ENCODE assay signal across 1 cellular context in the genomic region with DNA sequence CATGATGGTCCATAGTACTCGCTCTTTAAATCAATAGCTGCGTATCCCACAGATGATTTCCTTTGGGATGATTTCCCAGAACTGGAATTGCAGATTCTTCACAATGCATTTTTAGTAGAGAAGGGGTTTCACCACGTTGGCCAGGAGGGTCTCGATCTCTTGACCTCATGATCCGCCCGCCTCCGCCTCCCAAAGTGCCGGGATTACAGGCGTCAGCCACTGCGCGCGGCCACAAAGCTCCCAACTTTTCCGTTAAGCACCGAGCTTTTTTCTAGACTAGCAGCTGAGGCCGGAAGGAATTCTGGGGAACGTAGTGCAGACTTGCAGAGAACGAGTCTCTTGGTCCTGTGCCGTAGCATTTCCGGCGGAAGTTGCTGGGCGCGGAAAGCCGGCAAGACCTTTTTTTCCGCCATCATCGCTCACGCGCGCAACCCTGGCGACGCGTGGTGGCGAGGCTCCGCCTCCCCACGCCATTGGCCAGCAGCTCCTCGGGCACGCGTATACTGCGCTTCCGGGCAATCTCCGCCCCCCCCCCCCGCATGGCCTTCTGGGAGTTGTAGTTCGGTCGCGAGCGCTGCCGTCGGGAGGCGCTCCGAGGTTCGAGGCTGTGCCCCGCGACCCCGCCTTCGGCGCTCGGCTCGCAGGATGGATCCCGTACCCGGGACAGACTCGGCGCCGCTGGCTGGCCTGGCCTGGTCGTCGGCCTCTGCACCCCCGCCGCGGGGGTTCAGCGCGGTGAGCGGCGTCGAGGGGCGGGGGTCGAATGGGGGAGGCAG.
A peak's percentile ranks its signal among the peaks of the same experiment; 100 is the strongest.
TF ChIP-seq lines count a peak whose summit lies in the region.

Gene MVB12A (plus strand): TSS at position 557 of the 776 bp plus-strand sequence. CDS start 89 bp downstream, at position 646.

TF ChIP-seq in A549, 52 proteins besides CTCF, POLR2A, EP300 and RAD21 (continued from another document):
- TF ChIP-seq HES2 (IDR thresholded peaks at IDR 0.05) = no peak
- TF ChIP-seq, protein P1, sequence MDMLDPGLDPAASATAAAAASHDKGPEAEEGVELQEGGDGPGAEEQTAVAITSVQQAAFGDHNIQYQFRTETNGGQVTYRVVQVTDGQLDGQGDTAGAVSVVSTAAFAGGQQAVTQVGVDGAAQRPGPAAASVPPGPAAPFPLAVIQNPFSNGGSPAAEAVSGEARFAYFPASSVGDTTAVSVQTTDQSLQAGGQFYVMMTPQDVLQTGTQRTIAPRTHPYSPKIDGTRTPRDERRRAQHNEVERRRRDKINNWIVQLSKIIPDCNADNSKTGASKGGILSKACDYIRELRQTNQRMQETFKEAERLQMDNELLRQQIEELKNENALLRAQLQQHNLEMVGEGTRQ (IDR thresholded peaks at IDR 0.05) = peak; percentile 31; the same call in 1 of the 2 replicates
- TF ChIP-seq FOSB (CRISPR knock-in tag; IDR thresholded peaks at IDR 0.05) = no peak
- TF ChIP-seq, protein P2, sequence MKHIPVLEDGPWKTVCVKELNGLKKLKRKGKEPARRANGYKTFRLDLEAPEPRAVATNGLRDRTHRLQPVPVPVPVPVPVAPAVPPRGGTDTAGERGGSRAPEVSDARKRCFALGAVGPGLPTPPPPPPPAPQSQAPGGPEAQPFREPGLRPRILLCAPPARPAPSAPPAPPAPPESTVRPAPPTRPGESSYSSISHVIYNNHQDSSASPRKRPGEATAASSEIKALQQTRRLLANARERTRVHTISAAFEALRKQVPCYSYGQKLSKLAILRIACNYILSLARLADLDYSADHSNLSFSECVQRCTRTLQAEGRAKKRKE (CRISPR knock-in tag; IDR thresholded peaks at IDR 0.05; ENCODE audit: low read depth) = no peak
- TF ChIP-seq E2F6 (IDR thresholded peaks at IDR 0.05; ENCODE audit: borderline replicate concordance, low read depth) = peak; percentile 65; the same call in 1 of the 2 replicates
- TF ChIP-seq GATA3 (IDR thresholded peaks at IDR 0.05; ENCODE audit: borderline replicate concordance) = no peak
- TF ChIP-seq POLR2AphosphoS2 (conservative IDR thresholded peaks at IDR 0.05; ENCODE audit: low read length) = no peak
- peak; percentile 85 for TF ChIP-seq MAX (IDR thresholded peaks at IDR 0.05)
- TF ChIP-seq FOSL2 (IDR thresholded peaks at IDR 0.05) = no peak
- TF ChIP-seq FOSL2 (CRISPR knock-in tag; IDR thresholded peaks at IDR 0.05) = no peak
